1 cellular context compared by ENCODE assay signal in the genomic region with DNA sequence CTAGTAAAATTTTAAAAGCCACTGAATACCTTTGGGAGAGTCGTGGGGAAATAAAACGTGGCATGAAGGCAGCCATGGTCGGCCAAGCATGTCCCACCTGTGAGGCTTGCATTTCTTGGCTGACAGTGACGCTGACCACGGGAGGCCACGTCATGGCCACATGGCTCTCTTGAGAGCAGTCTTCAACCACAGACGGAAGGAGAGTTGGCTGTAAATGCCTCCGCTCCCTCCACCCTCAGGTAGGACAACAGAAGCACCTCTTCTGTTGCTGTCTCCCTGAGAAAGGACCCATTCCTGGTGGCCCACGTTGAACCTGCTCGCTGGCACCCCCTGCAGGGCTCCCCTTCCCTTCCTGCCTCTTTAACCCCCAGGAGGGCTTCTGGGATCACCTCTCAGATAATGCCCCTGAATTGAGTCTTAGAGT.
TF ChIP-seq lines count a peak whose summit lies in the region.

No MANE protein-coding gene starts in this region.

TF ChIP-seq in K562, 482 proteins besides CTCF, POLR2A, EP300 and RAD21 (continued from another document and continues in another):
- TF ChIP-seq, protein P1, sequence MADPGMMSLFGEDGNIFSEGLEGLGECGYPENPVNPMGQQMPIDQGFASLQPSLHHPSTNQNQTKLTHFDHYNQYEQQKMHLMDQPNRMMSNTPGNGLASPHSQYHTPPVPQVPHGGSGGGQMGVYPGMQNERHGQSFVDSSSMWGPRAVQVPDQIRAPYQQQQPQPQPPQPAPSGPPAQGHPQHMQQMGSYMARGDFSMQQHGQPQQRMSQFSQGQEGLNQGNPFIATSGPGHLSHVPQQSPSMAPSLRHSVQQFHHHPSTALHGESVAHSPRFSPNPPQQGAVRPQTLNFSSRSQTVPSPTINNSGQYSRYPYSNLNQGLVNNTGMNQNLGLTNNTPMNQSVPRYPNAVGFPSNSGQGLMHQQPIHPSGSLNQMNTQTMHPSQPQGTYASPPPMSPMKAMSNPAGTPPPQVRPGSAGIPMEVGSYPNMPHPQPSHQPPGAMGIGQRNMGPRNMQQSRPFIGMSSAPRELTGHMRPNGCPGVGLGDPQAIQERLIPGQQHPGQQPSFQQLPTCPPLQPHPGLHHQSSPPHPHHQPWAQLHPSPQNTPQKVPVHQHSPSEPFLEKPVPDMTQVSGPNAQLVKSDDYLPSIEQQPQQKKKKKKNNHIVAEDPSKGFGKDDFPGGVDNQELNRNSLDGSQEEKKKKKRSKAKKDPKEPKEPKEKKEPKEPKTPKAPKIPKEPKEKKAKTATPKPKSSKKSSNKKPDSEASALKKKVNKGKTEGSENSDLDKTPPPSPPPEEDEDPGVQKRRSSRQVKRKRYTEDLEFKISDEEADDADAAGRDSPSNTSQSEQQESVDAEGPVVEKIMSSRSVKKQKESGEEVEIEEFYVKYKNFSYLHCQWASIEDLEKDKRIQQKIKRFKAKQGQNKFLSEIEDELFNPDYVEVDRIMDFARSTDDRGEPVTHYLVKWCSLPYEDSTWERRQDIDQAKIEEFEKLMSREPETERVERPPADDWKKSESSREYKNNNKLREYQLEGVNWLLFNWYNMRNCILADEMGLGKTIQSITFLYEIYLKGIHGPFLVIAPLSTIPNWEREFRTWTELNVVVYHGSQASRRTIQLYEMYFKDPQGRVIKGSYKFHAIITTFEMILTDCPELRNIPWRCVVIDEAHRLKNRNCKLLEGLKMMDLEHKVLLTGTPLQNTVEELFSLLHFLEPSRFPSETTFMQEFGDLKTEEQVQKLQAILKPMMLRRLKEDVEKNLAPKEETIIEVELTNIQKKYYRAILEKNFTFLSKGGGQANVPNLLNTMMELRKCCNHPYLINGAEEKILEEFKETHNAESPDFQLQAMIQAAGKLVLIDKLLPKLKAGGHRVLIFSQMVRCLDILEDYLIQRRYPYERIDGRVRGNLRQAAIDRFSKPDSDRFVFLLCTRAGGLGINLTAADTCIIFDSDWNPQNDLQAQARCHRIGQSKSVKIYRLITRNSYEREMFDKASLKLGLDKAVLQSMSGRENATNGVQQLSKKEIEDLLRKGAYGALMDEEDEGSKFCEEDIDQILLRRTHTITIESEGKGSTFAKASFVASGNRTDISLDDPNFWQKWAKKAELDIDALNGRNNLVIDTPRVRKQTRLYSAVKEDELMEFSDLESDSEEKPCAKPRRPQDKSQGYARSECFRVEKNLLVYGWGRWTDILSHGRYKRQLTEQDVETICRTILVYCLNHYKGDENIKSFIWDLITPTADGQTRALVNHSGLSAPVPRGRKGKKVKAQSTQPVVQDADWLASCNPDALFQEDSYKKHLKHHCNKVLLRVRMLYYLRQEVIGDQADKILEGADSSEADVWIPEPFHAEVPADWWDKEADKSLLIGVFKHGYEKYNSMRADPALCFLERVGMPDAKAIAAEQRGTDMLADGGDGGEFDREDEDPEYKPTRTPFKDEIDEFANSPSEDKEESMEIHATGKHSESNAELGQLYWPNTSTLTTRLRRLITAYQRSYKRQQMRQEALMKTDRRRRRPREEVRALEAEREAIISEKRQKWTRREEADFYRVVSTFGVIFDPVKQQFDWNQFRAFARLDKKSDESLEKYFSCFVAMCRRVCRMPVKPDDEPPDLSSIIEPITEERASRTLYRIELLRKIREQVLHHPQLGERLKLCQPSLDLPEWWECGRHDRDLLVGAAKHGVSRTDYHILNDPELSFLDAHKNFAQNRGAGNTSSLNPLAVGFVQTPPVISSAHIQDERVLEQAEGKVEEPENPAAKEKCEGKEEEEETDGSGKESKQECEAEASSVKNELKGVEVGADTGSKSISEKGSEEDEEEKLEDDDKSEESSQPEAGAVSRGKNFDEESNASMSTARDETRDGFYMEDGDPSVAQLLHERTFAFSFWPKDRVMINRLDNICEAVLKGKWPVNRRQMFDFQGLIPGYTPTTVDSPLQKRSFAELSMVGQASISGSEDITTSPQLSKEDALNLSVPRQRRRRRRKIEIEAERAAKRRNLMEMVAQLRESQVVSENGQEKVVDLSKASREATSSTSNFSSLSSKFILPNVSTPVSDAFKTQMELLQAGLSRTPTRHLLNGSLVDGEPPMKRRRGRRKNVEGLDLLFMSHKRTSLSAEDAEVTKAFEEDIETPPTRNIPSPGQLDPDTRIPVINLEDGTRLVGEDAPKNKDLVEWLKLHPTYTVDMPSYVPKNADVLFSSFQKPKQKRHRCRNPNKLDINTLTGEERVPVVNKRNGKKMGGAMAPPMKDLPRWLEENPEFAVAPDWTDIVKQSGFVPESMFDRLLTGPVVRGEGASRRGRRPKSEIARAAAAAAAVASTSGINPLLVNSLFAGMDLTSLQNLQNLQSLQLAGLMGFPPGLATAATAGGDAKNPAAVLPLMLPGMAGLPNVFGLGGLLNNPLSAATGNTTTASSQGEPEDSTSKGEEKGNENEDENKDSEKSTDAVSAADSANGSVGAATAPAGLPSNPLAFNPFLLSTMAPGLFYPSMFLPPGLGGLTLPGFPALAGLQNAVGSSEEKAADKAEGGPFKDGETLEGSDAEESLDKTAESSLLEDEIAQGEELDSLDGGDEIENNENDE (IDR thresholded peaks at IDR 0.05; ENCODE audit: low read depth, low read length): no peak
- TF ChIP-seq PHF20 (IDR thresholded peaks at IDR 0.05; ENCODE audit: partially characterized antibody): no peak
- TF ChIP-seq PURB (CRISPR knock-in tag; IDR thresholded peaks at IDR 0.05; ENCODE audit: low read depth): no peak
- TF ChIP-seq, protein P2, sequence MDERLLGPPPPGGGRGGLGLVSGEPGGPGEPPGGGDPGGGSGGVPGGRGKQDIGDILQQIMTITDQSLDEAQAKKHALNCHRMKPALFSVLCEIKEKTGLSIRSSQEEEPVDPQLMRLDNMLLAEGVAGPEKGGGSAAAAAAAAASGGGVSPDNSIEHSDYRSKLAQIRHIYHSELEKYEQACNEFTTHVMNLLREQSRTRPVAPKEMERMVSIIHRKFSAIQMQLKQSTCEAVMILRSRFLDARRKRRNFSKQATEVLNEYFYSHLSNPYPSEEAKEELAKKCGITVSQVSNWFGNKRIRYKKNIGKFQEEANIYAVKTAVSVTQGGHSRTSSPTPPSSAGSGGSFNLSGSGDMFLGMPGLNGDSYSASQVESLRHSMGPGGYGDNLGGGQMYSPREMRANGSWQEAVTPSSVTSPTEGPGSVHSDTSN (CRISPR knock-in tag; IDR thresholded peaks at IDR 0.05; ENCODE audit: low read depth): no peak
- TF ChIP-seq, protein P2 (tag; conservative IDR thresholded peaks at IDR 0.05; ENCODE audit: low read depth): no peak
- peak; percentile 55; the same call in 1 of the 2 replicates for TF ChIP-seq NR2C2 (CRISPR knock-in tag; IDR thresholded peaks at IDR 0.05)
- TF ChIP-seq NR2C2 (tag; IDR thresholded peaks at IDR 0.05): peak; percentile 45; the same call in 1 of the 2 replicates
- TF ChIP-seq YBX1 (IDR thresholded peaks at IDR 0.05): no peak
- TF ChIP-seq ZNF586 (CRISPR knock-in tag; conservative IDR thresholded peaks at IDR 0.05): no peak
- no peak for TF ChIP-seq PTBP1 (IDR thresholded peaks at IDR 0.05; ENCODE audit: low read depth, low read length)
- no peak for TF ChIP-seq CHD2 (IDR thresholded peaks at IDR 0.05; ENCODE audit: low read depth, low read length)
- TF ChIP-seq, protein P3, sequence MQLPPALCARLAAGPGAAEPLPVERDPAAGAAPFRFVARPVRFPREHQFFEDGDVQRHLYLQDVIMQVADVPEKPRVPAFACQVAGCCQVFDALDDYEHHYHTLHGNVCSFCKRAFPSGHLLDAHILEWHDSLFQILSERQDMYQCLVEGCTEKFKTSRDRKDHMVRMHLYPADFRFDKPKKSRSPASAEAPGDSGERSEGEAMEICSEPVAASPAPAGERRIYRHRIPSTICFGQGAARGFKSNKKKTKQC (CRISPR knock-in tag; IDR thresholded peaks at IDR 0.05): 0 out of 2 replicates have a peak, but pooled peaks have one; percentile 29
- TF ChIP-seq NBN (IDR thresholded peaks at IDR 0.05; ENCODE audit: low read depth): peak; percentile 60; the same call in 1 of the 2 replicates
- no peak for TF ChIP-seq U2AF1 (optimal IDR thresholded peaks at IDR 0.05; ENCODE audit: low read depth, low read length)
- TF ChIP-seq ZBTB7A (IDR thresholded peaks at IDR 0.05; ENCODE audit: borderline replicate concordance, control insufficient read depth, low read depth, low read length): peak; percentile 41; the same call in 1 of the 2 replicates
- 0 out of 2 replicates have a peak, but pooled peaks have one; percentile 27 for TF ChIP-seq FOXP1 (CRISPR knock-in tag; IDR thresholded peaks at IDR 0.05)
- TF ChIP-seq, protein P4, sequence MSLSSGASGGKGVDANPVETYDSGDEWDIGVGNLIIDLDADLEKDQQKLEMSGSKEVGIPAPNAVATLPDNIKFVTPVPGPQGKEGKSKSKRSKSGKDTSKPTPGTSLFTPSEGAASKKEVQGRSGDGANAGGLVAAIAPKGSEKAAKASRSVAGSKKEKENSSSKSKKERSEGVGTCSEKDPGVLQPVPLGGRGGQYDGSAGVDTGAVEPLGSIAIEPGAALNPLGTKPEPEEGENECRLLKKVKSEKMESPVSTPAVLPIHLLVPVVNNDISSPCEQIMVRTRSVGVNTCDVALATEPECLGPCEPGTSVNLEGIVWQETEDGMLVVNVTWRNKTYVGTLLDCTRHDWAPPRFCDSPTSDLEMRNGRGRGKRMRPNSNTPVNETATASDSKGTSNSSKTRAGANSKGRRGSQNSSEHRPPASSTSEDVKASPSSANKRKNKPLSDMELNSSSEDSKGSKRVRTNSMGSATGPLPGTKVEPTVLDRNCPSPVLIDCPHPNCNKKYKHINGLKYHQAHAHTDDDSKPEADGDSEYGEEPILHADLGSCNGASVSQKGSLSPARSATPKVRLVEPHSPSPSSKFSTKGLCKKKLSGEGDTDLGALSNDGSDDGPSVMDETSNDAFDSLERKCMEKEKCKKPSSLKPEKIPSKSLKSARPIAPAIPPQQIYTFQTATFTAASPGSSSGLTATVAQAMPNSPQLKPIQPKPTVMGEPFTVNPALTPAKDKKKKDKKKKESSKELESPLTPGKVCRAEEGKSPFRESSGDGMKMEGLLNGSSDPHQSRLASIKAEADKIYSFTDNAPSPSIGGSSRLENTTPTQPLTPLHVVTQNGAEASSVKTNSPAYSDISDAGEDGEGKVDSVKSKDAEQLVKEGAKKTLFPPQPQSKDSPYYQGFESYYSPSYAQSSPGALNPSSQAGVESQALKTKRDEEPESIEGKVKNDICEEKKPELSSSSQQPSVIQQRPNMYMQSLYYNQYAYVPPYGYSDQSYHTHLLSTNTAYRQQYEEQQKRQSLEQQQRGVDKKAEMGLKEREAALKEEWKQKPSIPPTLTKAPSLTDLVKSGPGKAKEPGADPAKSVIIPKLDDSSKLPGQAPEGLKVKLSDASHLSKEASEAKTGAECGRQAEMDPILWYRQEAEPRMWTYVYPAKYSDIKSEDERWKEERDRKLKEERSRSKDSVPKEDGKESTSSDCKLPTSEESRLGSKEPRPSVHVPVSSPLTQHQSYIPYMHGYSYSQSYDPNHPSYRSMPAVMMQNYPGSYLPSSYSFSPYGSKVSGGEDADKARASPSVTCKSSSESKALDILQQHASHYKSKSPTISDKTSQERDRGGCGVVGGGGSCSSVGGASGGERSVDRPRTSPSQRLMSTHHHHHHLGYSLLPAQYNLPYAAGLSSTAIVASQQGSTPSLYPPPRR (CRISPR knock-in tag; IDR thresholded peaks at IDR 0.05; ENCODE audit: borderline replicate concordance): 0 out of 2 replicates have a peak, but pooled peaks have one; percentile 41
- no peak for TF ChIP-seq PHB (CRISPR knock-in tag; IDR thresholded peaks at IDR 0.05)
- 0 out of 2 replicates have a peak, but pooled peaks have one; percentile 36 for TF ChIP-seq CREM (IDR thresholded peaks at IDR 0.05; ENCODE audit: low read depth)
- TF ChIP-seq TARDBP (IDR thresholded peaks at IDR 0.05): no peak
- no peak for TF ChIP-seq RNF2 (IDR thresholded peaks at IDR 0.05)
- TF ChIP-seq, protein P5, sequence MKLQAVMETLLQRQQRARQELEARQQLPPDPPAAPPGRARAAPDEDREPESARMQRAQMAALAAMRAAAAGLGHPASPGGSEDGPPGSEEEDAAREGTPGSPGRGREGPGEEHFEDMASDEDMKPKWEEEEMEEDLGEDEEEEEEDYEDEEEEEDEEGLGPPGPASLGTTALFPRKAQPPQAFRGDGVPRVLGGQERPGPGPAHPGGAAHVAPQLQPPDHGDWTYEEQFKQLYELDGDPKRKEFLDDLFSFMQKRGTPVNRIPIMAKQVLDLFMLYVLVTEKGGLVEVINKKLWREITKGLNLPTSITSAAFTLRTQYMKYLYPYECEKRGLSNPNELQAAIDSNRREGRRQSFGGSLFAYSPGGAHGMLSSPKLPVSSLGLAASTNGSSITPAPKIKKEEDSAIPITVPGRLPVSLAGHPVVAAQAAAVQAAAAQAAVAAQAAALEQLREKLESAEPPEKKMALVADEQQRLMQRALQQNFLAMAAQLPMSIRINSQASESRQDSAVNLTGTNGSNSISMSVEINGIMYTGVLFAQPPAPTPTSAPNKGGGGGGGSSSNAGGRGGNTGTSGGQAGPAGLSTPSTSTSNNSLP (IDR thresholded peaks at IDR 0.05; ENCODE audit: borderline replicate concordance, low read depth, low read length): no peak
- no peak for TF ChIP-seq RUNX1 (IDR thresholded peaks at IDR 0.05; ENCODE audit: low read depth)
- no peak for TF ChIP-seq TOE1 (IDR thresholded peaks at IDR 0.05; ENCODE audit: borderline replicate concordance)
- TF ChIP-seq TOE1 (CRISPR knock-in tag; IDR thresholded peaks at IDR 0.05; ENCODE audit: borderline replicate concordance, low read depth): no peak
- no peak for TF ChIP-seq ZNF75A (CRISPR knock-in tag; IDR thresholded peaks at IDR 0.05)
- TF ChIP-seq MAFF (IDR thresholded peaks at IDR 0.05; ENCODE audit: low read length): no peak
- TF ChIP-seq ZNF146 (CRISPR knock-in tag; IDR thresholded peaks at IDR 0.05; ENCODE audit: unreplicated experiment): no peak
- TF ChIP-seq, protein P6, sequence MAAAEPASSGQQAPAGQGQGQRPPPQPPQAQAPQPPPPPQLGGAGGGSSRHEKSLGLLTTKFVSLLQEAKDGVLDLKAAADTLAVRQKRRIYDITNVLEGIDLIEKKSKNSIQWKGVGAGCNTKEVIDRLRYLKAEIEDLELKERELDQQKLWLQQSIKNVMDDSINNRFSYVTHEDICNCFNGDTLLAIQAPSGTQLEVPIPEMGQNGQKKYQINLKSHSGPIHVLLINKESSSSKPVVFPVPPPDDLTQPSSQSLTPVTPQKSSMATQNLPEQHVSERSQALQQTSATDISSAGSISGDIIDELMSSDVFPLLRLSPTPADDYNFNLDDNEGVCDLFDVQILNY (CRISPR knock-in tag; IDR thresholded peaks at IDR 0.05): 0 out of 2 replicates have a peak, but pooled peaks have one; percentile 54
